ENCODE assay signal across 9 cellular contexts in the genomic region with DNA sequence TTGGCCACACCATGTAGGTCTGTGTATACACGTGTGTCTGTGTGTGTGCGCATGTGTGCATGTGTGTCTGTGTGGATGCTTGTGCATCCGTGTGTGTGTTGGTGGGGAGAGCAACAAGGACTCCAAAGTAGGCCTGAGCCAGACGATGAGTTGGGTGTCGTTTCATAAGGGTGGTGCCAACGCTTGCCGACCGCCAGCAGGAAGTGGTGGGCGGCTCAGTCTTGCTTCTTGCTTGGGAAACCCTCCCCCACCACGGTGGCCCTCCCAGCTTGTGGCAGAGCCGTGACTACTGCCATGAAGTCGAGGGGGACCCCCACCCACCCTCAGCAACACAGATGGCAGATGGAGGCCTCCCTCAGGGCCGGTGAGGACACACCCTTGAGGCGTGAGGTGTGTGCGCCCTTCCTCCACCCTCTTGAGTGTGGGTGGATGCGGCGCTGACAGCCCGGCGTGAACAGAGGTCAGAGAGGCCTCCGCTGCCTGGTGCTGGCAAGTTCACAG. TPM values are rescaled to one million over a fixed set of nuclear protein-coding genes. Genes with fewer than 3 reads are reported as not detected.
A peak's percentile ranks its signal among the peaks of the same experiment; 100 is the strongest.
DNase-seq lines count a peak whose midpoint lies in the region; ATAC-seq and TF ChIP-seq lines count a peak whose summit lies in the region.
"Had no signal": no experiment of that assay in that cellular context is flagged by ENCODE, and none has a peak within 500 bp of the region (broad histone marks: within the 10 kb centered on the region; RNA-seq: fewer than 3 reads in every experiment).

No MANE protein-coding gene starts in this region.

- H3K9me2 ChIP-seq in SU-DHL-6 (replicated peaks; ENCODE audit: insufficient read depth, low read length): no peaks in the 10 kb centered on the region

- peak overlapping the region; percentile 20 for H3K4me2 ChIP-seq in SU-DHL-6 (ENCODE audit: low read depth, low read length, poor library complexity, severe bottlenecking)

- H3K79me2 ChIP-seq in SU-DHL-6 (ENCODE audit: insufficient read depth, low read length): no peaks in the 10 kb centered on the region

- H3K36me3 ChIP-seq in SU-DHL-6 (ENCODE audit: low read length): no peaks in the 10 kb centered on the region
- no peaks in the 10 kb centered on the region for H3K36me3 ChIP-seq in lower lobe of right lung

- peak; percentile 67 to 72 for ATAC-seq in lower lobe of right lung
- ATAC-seq in GM18907 (IDR thresholded peaks at IDR 0.05; ENCODE audit: unreplicated experiment): no peak
- no peak for ATAC-seq in HG03442 (IDR thresholded peaks at IDR 0.05; ENCODE audit: unreplicated experiment)
- ATAC-seq in GM19035 (IDR thresholded peaks at IDR 0.05; ENCODE audit: unreplicated experiment): no peak

- DNase-seq in activated T-cell treated with anti-CD3 and anti-CD28 coated beads for 4 hours: peak; percentile 81
- peak; percentile 72 for DNase-seq in lower lobe of right lung
- peak; percentile 85 to 92 for DNase-seq in stimulated activated CD8-positive, alpha-beta memory T cell treated with anti-CD3 and anti-CD28 coated beads, Interleukin-7, amount 100 ng/mL, for 4 hours (ENCODE audit: low read depth in 2 of 2)
- no peak for DNase-seq in cerebellar nuclear complex (lab: John Stamatoyannopoulos, UW)
- DNase-seq: NCI-H1417 treated with DMSO at 0.1 percent for 48 hours had no signal

- peak overlapping the region; percentile 45 for H2AFZ ChIP-seq in SU-DHL-6 (ENCODE audit: low read depth, low read length, severe bottlenecking)

- H3K4me3 ChIP-seq in SU-DHL-6 (ENCODE audit: insufficient read depth, low read length, poor library complexity, severe bottlenecking) (no peak overlapping the region), lower lobe of right lung (peak overlapping the region; percentile 6)

- no peaks in the 10 kb centered on the region for H3F3A ChIP-seq in SU-DHL-6 (ENCODE audit: insufficient read depth)

- H4K20me1 ChIP-seq in SU-DHL-6 (ENCODE audit: low read depth, low read length): no peaks in the 10 kb centered on the region

- TF ChIP-seq CTCF in SU-DHL-6 (IDR thresholded peaks at IDR 0.05; ENCODE audit: insufficient read depth, low read length, poor library complexity, severe bottlenecking): no peak
- no peak for TF ChIP-seq CTCF in lower lobe of right lung (IDR thresholded peaks at IDR 0.05)

- H3K4me1 ChIP-seq in lower lobe of right lung: no peaks in the 10 kb centered on the region

- H3K27ac ChIP-seq in SU-DHL-6 (ENCODE audit: low read depth, low read length) (no peak overlapping the region), lower lobe of right lung (peak overlapping the region; percentile 18)

- H3K27me3 ChIP-seq in SU-DHL-6 (ENCODE audit: low read length): no peaks in the 10 kb centered on the region
- no peaks in the 10 kb centered on the region for H3K27me3 ChIP-seq in lower lobe of right lung (ENCODE audit: low read depth)

- intact Hi-C loops in lower lobe of right lung (cut with DNase I): no loop called here

- H3K9me3 ChIP-seq in SU-DHL-6 (ENCODE audit: insufficient read depth, low read length) (no peaks in the 10 kb centered on the region), lower lobe of right lung (no peaks in the 10 kb centered on the region)

- 0 out of 2 replicates have a peak overlapping the region, but pooled peaks have one; percentile 5 for H3K9ac ChIP-seq in SU-DHL-6 (ENCODE audit: low read length)

RNA-seq across cellular contexts. Expression of gene SBK1, which starts 17.5 kb away (rescaled TPM):
- 2.4 TPM for total RNA-seq in lower lobe of right lung

RNA-seq across cellular contexts. Expression of gene NPIPB6, which starts 53.4 kb away (rescaled TPM):
- total RNA-seq in lower lobe of right lung: not detected

Comparison
In these comparisons a context has a peak if more than half of its experiments do, and no peak if none do; other contexts are left out.
1. DNase-seq: peak in activated T-cell treated with anti-CD3 and anti-CD28 coated beads for 4 hours (single experiment), lower lobe of right lung (single experiment) and stimulated activated CD8-positive, alpha-beta memory T cell treated with anti-CD3 and anti-CD28 coated beads, Interleukin-7, amount 100 ng/mL, for 4 hours (2 of 2); none in cerebellar nuclear complex (0 of 2).
2. ATAC-seq: peak in lower lobe of right lung (2 of 2); none in GM18907 (single experiment), HG03442 (single experiment) and GM19035 (single experiment).